Comparison of ENCODE assay signal across 8 cellular contexts in the genomic region with DNA sequence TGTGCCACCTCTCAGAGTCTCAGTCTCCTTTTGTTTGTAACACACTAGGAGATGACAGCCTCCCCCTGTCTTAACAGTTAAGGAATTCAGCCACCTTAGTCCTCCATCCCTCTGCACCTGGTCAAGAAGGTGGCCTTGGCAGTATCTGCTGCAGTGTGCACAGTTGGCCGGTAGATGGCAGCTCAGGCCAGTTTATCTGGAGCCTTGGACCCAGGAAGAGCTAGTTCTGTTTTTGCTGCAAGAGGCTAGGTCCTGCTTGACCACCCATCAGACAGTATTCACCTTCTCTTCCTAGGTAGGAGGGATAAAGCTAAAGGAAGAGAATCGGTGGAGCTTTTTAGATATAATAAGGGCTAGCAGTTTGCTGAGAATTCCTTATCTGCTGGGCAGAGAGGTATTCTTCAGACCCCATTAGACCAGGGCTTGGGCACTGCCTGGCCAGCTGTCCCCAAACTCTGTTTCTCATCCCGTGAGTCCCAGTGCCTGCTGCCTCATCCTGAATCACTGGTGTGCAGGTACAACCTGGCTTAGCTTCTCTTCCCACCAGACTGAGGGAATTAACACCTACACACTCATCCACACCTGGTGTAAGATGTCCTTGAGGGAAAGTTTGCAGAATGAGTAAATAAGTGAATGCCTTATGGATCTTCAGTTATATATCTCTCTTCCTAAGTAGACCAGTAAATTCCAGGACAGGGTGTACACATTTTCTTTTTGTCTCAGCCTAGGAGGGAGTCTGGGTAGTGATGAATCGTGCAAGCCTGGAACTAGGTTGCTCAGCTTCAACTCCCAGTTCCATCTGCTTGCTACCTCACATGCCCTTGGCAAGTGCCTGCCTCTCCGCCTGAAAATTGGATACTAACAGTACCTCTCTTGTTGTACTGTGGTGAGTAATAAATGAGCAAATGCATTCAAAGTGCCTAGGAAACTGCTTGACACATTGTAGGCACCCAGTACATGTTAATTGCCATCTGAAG.
DNase-seq lines count a peak whose midpoint lies in the region; ATAC-seq lines count a peak whose summit lies in the region.

No MANE protein-coding gene starts in this region.

- H3K9me3 Mint-ChIP-seq in activated CD4-positive, alpha-beta T cell treated with anti-CD3 and anti-CD28 coated beads, Interleukin-2, amount 10 ng/mL, durations not matched to agents 7 days and 5 days: no peaks in the 10 kb centered on the region

- H3K4me3 Mint-ChIP-seq in activated CD4-positive, alpha-beta T cell treated with anti-CD3 and anti-CD28 coated beads, Interleukin-2, amount 10 ng/mL, durations not matched to agents 7 days and 5 days: no peak overlapping the region

- H3K36me3 Mint-ChIP-seq in activated CD4-positive, alpha-beta T cell treated with anti-CD3 and anti-CD28 coated beads, Interleukin-2, amount 10 ng/mL, durations not matched to agents 7 days and 5 days (ENCODE audit: low read depth): no peaks in the 10 kb centered on the region

- POLR2A ChIA-PET in activated CD4-positive, alpha-beta T cell treated with anti-CD3 and anti-CD28 coated beads, Interleukin-2, amount 10 ng/mL, durations not matched to agents 7 days and 5 days (lab: Charles Lee): no interaction called here

- CTCF ChIA-PET in activated CD4-positive, alpha-beta T cell treated with anti-CD3 and anti-CD28 coated beads, Interleukin-2, amount 10 ng/mL, durations not matched to agents 7 days and 5 days (lab: Charles Lee): interaction anchor here (0.6 to 2.9 kb wide), 11 partner anchors 10 to 848 kb away, joined by 3 to 16 read pairs (median 4); no protein-coding TSS in a partner anchor

- peaks cover 2% of the 10 kb centered on the region for H3K27me3 Mint-ChIP-seq in activated CD4-positive, alpha-beta T cell treated with anti-CD3 and anti-CD28 coated beads, Interleukin-2, amount 10 ng/mL, durations not matched to agents 7 days and 5 days

- peak; percentile 71 for ATAC-seq in GM18861 (IDR thresholded peaks at IDR 0.05; ENCODE audit: unreplicated experiment)
- ATAC-seq in HG03342 (IDR thresholded peaks at IDR 0.05; ENCODE audit: unreplicated experiment): peak; percentile 88

- peaks cover 8% of the 10 kb centered on the region for H3K4me1 Mint-ChIP-seq in activated CD4-positive, alpha-beta T cell treated with anti-CD3 and anti-CD28 coated beads, Interleukin-2, amount 10 ng/mL, durations not matched to agents 7 days and 5 days

- DNase-seq in AG08396 (ENCODE audit: low spot score): peak; percentile 83
- peak; percentile 25 to 67 for DNase-seq in NCI-H524 (lab: John Stamatoyannopoulos, UW)
- DNase-seq in activated CD4-positive, alpha-beta T cell treated with anti-CD3 and anti-CD28 coated beads, Interleukin-2, amount 10 ng/mL, durations not matched to agents 7 days and 5 days: peak; percentile 59
- DNase-seq in ecto neural progenitor cell (ENCODE audit: low spot score): peak; percentile 85
- peak; percentile 66 for DNase-seq in lung microvascular endothelial cell (ENCODE audit: low read depth in 2 of 2)
- peak; percentile 4 to 15 for DNase-seq in stimulated activated CD8-positive, alpha-beta memory T cell treated with anti-CD3 and anti-CD28 coated beads, Interleukin-15, amount 100 ng/mL, for 4 hours (ENCODE audit: low read depth in 2 of 2)

- no peak overlapping the region for H3K27ac Mint-ChIP-seq in activated CD4-positive, alpha-beta T cell treated with anti-CD3 and anti-CD28 coated beads, Interleukin-2, amount 10 ng/mL, durations not matched to agents 7 days and 5 days

Comparison
In these comparisons a context has a peak if more than half of its experiments do, and no peak if none do; other contexts are left out.
1. Peak in every context shown above with its lines: DNase-seq and ATAC-seq.
2. DNase-seq: peak in every context shown above with its lines; median percentile 85 in ecto neural progenitor cell; 83 in AG08396; 66 in lung microvascular endothelial cell; 59 in activated CD4-positive, alpha-beta T cell treated with anti-CD3 and anti-CD28 coated beads, Interleukin-2, amount 10 ng/mL, durations not matched to agents 7 days and 5 days; 46 in NCI-H524; 10 in stimulated activated CD8-positive, alpha-beta memory T cell treated with anti-CD3 and anti-CD28 coated beads, Interleukin-15, amount 100 ng/mL, for 4 hours.